Comparison of ENCODE assay signal across 9 cellular contexts in the genomic region with DNA sequence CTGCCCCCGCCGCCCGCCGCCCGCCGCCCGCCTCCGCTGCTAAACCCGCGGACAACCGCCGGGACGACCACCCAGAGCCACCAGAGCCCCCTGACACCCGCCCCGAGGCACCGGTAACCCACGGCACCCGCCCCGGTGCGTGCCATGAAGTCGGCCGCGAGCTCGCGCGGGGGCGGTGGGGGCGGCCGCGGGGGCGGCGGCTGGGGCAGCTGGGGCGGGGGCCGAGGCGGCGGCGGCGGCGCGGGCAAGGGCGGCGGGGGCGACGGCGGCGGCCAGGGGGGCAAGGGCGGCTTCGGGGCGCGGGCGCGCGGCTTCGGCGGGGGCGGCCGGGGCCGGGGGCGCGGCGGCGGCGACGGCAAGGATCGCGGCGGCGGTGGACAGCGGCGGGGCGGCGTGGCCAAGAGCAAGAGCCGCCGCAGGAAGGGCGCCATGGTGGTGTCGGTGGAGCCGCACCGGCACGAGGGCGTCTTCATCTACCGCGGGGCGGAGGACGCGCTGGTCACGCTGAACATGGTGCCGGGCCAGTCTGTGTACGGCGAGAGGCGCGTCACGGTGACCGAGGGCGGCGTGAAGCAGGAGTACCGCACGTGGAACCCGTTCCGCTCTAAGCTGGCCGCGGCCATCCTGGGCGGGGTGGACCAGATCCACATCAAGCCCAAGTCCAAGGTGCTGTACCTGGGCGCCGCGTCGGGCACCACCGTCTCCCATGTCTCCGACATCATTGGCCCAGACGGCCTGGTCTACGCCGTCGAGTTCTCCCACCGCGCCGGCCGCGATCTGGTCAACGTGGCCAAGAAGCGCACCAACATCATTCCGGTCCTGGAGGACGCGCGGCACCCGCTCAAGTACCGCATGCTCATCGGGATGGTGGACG. TPM values are rescaled to one million over a fixed set of nuclear protein-coding genes. Genes with fewer than 3 reads are reported as not detected.
DNase-seq lines count a peak whose midpoint lies in the region; ATAC-seq, FAIRE-seq and TF ChIP-seq lines count a peak whose summit lies in the region.
"Had no signal": no experiment of that assay in that cellular context is flagged by ENCODE, and none has a peak within 500 bp of the region (broad histone marks: within the 10 kb centered on the region; RNA-seq: fewer than 3 reads in every experiment).

No MANE protein-coding gene starts in this region.

- H2BK15ac ChIP-seq in H1 (ENCODE audit: low read length) (no peak overlapping the region; the same call in 1 of the 2 replicates), neuronal stem cell (ENCODE audit: low read length) (no peak overlapping the region)

- no peak for DNase-seq in CD4-positive, alpha-beta T cell
- DNase-seq in NCI-H69 (lab: John Stamatoyannopoulos, UW) (peak; percentile 46), H1 (ENCODE audit: low read depth in 1 of 2, low spot score in 2 of 2) (no peak), neuronal stem cell (ENCODE audit: low spot score) (peak; percentile 11), RPMI8226 (no peak), DMS153 treated with DMSO at 0.1 percent for 48 hours (lab: John Stamatoyannopoulos, UW; ENCODE audit: unreplicated experiment) (no peak), HuH-7 (ENCODE audit: low spot score) (no peak)
- DNase-seq: NCI-H2081 treated with DMSO at 0.1 percent for 48 hours had no signal

- CTCF ChIA-PET in CD4-positive, alpha-beta T cell (lab: Charles Lee): no interaction called here
- CTCF ChIA-PET in H1 (lab: Charles Lee; ENCODE audit: partially characterized antibody): interaction anchor here (0.8 kb wide), 1 partner anchor 16 kb away, joined by 4 read pairs; no protein-coding TSS in a partner anchor

- H4K5ac ChIP-seq in H1 (ENCODE audit: insufficient read length, low read depth, low read length): no peak overlapping the region

- WGBS in H1 (ENCODE audit: extremely low coverage in 1 of 2, insufficient coverage in 1 of 2, insufficient read length in 1 of 2, insufficient replicate concordance in 2 of 2, low coverage in 1 of 2, low lambda C conversion rate in 2 of 2, missing lambda C conversion rate in 1 of 2), 2 experiments: 58% methylated on average over 47 of the region's 127 CpGs; no CpG with 5 or more reads in 1 of the 2 experiments
- no CpG with 5 or more reads among the region's 127 CpGs for WGBS in neuronal stem cell (ENCODE audit: extremely low coverage in 2 of 2, insufficient read length in 2 of 2, insufficient replicate concordance in 1 of 2), 2 donors

- H3K4me1 ChIP-seq in H1 (replicated peaks in 1 of 4; ENCODE audit: control insufficient read depth in 3 of 4, insufficient read depth in 4 of 4, low read length in 3 of 4): peaks cover 0 to 11% (median 10%) of the 10 kb centered on the region in 4 experiments; a peak in 6 of 7 replicates
- H3K4me1 ChIP-seq in neuronal stem cell (ENCODE audit: control insufficient read depth in 2 of 2, insufficient read depth in 1 of 2, low read depth in 1 of 2, low read length in 2 of 2): peaks cover 0 to 6% of the 10 kb centered on the region in 2 donors

- TF ChIP-seq RAD21 in H1 (IDR thresholded peaks at IDR 0.05 in 1 of 2, conservative IDR thresholded peaks at IDR 0.05 in 1 of 2; ENCODE audit: low read depth in 2 of 2, low read length in 2 of 2): no peak

- POLR2A ChIA-PET in CD4-positive, alpha-beta T cell (lab: Charles Lee): no interaction called here
- POLR2A ChIA-PET in H1 (lab: Charles Lee; ENCODE audit: partially characterized antibody): interaction anchor here (0.9 to 1.6 kb wide), 2 partner anchors 10 to 49 kb away, joined by 3 to 5 read pairs; a partner anchor contains a TSS

- TF ChIP-seq EP300 in H1 (IDR thresholded peaks at IDR 0.05; ENCODE audit: borderline replicate concordance in 1 of 2, low read depth in 2 of 2, low read length in 2 of 2): no peak

- no peak overlapping the region; the same call in 1 of the 2 replicates for H2BK5ac ChIP-seq in H1 (ENCODE audit: low read depth, low read length)
- no peak overlapping the region for H2BK5ac ChIP-seq in neuronal stem cell (ENCODE audit: low read length)

- H2BK120ac ChIP-seq in H1 (replicated peaks; ENCODE audit: low read depth, low read length) (no peak overlapping the region), neuronal stem cell (ENCODE audit: low read depth, low read length) (no peak overlapping the region)

- peaks cover 55% of the 10 kb centered on the region for H3K27me3 Mint-ChIP-seq in CD4-positive, alpha-beta T cell

- no peak overlapping the region for H3K56ac ChIP-seq in H1 (replicated peaks; ENCODE audit: insufficient read length, low read depth, low read length)

- H3K9ac ChIP-seq in H1 (replicated peaks in 1 of 4; ENCODE audit: extremely low read depth in 1 of 4, low read depth in 3 of 4, low read length in 3 of 4): no peak overlapping the region; a peak in 1 of 7 replicates
- H3K9ac ChIP-seq in neuronal stem cell (ENCODE audit: low read depth, low read length, poor library complexity): peak overlapping the region; percentile 85

- peaks cover 0 to 3% of the 10 kb centered on the region in 2 experiments for H4K20me1 ChIP-seq in H1 (replicated peaks in 1 of 2; ENCODE audit: control insufficient read depth in 1 of 2, insufficient read depth in 2 of 2, low read length in 2 of 2)

- intact Hi-C loops in CD4-positive, alpha-beta T cell (cut with DNase I, micrococcal nuclease): no loop called here

- peak overlapping the region; percentile 88; the same call in 1 of the 2 replicates for H2AFZ ChIP-seq in H1 (ENCODE audit: low read length)
- peak overlapping the region; percentile 87 for H2AFZ ChIP-seq in neuronal stem cell (ENCODE audit: low read length)

- H2BK20ac ChIP-seq in H1 (ENCODE audit: low read length): no peak overlapping the region

- ATAC-seq in CD4-positive, alpha-beta T cell (ENCODE audit: poor library complexity): no peak
- no peak for ATAC-seq in GM19397 (IDR thresholded peaks at IDR 0.05; ENCODE audit: unreplicated experiment)

- H3K79me1 ChIP-seq in H1 (ENCODE audit: low read depth, low read length) (no peaks in the 10 kb centered on the region), neuronal stem cell (ENCODE audit: low read depth, low read length) (peaks cover 4% of the 10 kb centered on the region)

- peaks cover 9% of the 10 kb centered on the region for H3K4me1 Mint-ChIP-seq in CD4-positive, alpha-beta T cell (ENCODE audit: low read depth)

- H3K23ac ChIP-seq in H1 (ENCODE audit: insufficient read length): no peak overlapping the region
- H3K23ac ChIP-seq in neuronal stem cell (ENCODE audit: low read depth, low read length, poor library complexity): peak overlapping the region; percentile 89

- no peaks in the 10 kb centered on the region for H3K9me3 Mint-ChIP-seq in CD4-positive, alpha-beta T cell

- H3K14ac ChIP-seq in H1 (ENCODE audit: insufficient read length): no peak overlapping the region
- H3K14ac ChIP-seq in neuronal stem cell (ENCODE audit: low read length): peak overlapping the region; percentile 95

- peak overlapping the region; percentile 83 for H4K8ac ChIP-seq in H1 (ENCODE audit: extremely low read depth, insufficient read depth, low read length)
- H4K8ac ChIP-seq in neuronal stem cell (ENCODE audit: low read depth, low read length): peak overlapping the region; percentile 26

- H3K23me2 ChIP-seq in H1 (ENCODE audit: low read depth, low read length): peaks cover 7% of the 10 kb centered on the region

- peak overlapping the region; percentile 51; the same call in 1 of the 2 replicates for H3K18ac ChIP-seq in H1 (ENCODE audit: extremely low read depth, low read length)
- H3K18ac ChIP-seq in neuronal stem cell (ENCODE audit: low read length): peak overlapping the region; percentile 57

- H3K4me2 ChIP-seq in H1 (ENCODE audit: insufficient read depth in 1 of 2, low read depth in 2 of 2, low read length in 2 of 2): peak overlapping the region; percentile 59 to 95
- peak overlapping the region; percentile 92 for H3K4me2 ChIP-seq in neuronal stem cell (ENCODE audit: insufficient read depth, low read length, poor library complexity, severe bottlenecking)

- H3K79me2 ChIP-seq in H1 (ENCODE audit: control insufficient read depth in 1 of 2, insufficient read depth in 2 of 2, low read length in 2 of 2): no peaks in the 10 kb centered on the region

- peak overlapping the region; percentile 30 for H3K4me3 Mint-ChIP-seq in CD4-positive, alpha-beta T cell

- peak overlapping the region; percentile 44; the same call in 1 of the 2 replicates for H2BK12ac ChIP-seq in H1 (ENCODE audit: low read depth, low read length)
- H2BK12ac ChIP-seq in neuronal stem cell (ENCODE audit: low read length): no peak overlapping the region

- no peaks in the 10 kb centered on the region for H3K9me3 ChIP-seq in CD4-positive, alpha-beta T cell (ENCODE audit: control insufficient read depth, low read length)
- H3K9me3 ChIP-seq in H1 (ENCODE audit: insufficient read depth in 2 of 2, low read depth in 1 of 2, low read length in 1 of 2) (peaks cover 0 to 5% of the 10 kb centered on the region in 2 experiments; a peak in 1 of 4 replicates), neuronal stem cell (replicated peaks in 1 of 2; ENCODE audit: control insufficient read depth in 2 of 2, insufficient read depth in 1 of 2, low read depth in 1 of 2, low read length in 2 of 2) (peaks cover 4 to 6% of the 10 kb centered on the region in 2 donors)

- H3K4ac ChIP-seq in H1 (replicated peaks; ENCODE audit: insufficient read length, low read depth, low read length) (no peak overlapping the region), neuronal stem cell (ENCODE audit: low read length) (no peak overlapping the region)

- FAIRE-seq in H1 (lab: Jason Lieb, UNC): no peak

- peak overlapping the region; percentile 44 for H4K91ac ChIP-seq in H1 (replicated peaks; ENCODE audit: insufficient read length, low read length)
- peak overlapping the region; percentile 76 for H4K91ac ChIP-seq in neuronal stem cell (ENCODE audit: low read depth, low read length, poor library complexity)

- H3K36me3 Mint-ChIP-seq in CD4-positive, alpha-beta T cell (ENCODE audit: low read depth): no peaks in the 10 kb centered on the region

- H2AK5ac ChIP-seq in H1 (ENCODE audit: low read depth, low read length) (no peak overlapping the region), neuronal stem cell (ENCODE audit: low read depth, low read length) (peak overlapping the region; percentile 38)

- peaks cover 0 to 3% (median 0%) of the 10 kb centered on the region in 4 experiments; a peak in 1 of 8 replicates for H3K36me3 ChIP-seq in H1 (ENCODE audit: control insufficient read depth in 2 of 4, insufficient read depth in 4 of 4, low read length in 3 of 4)
- no peaks in the 10 kb centered on the region for H3K36me3 ChIP-seq in neuronal stem cell (replicated peaks in 1 of 2; ENCODE audit: control insufficient read depth in 2 of 2, insufficient read depth in 2 of 2, low read length in 2 of 2)

- TF ChIP-seq POLR2A in H1 (IDR thresholded peaks at IDR 0.05; ENCODE audit: control extremely low read depth in 1 of 2, low read depth in 2 of 2, low read length in 2 of 2): 0 out of 3 replicates have a peak, but pooled peaks of 1 of the 2 experiments have one; percentile 9

- no peak overlapping the region for H3K27ac Mint-ChIP-seq in CD4-positive, alpha-beta T cell

- H3K27me3 ChIP-seq in CD4-positive, alpha-beta T cell (ENCODE audit: control insufficient read depth, insufficient read depth, low read length): peaks cover 39% of the 10 kb centered on the region
- peaks cover 4 to 12% (median 11%) of the 10 kb centered on the region in 4 experiments for H3K27me3 ChIP-seq in H1 (replicated peaks in 1 of 4; ENCODE audit: control insufficient read depth in 3 of 4, extremely low read depth in 1 of 4, insufficient read depth in 3 of 4, low read length in 3 of 4)
- H3K27me3 ChIP-seq in neuronal stem cell (ENCODE audit: control insufficient read depth in 3 of 3, insufficient read depth in 3 of 3, low read depth in 1 of 3, low read length in 3 of 3): peaks cover 0 to 12% (median 6%) of the 10 kb centered on the region in 3 experiments

- TF ChIP-seq CTCF in CD4-positive, alpha-beta T cell (IDR thresholded peaks at IDR 0.05): no peak
- TF ChIP-seq CTCF in H1 (IDR thresholded peaks at IDR 0.05; ENCODE audit: control extremely low read depth in 1 of 3, insufficient read depth in 1 of 3, low read depth in 1 of 3, low read length in 3 of 3): no peak

- H3K27ac ChIP-seq in CD4-positive, alpha-beta T cell (ENCODE audit: low read depth, low read length): no peak overlapping the region
- H3K27ac ChIP-seq in H1 (ENCODE audit: low read depth, low read length) (no peak overlapping the region), neuronal stem cell (replicated peaks; ENCODE audit: low read length) (no peak overlapping the region)

- peak overlapping the region; percentile 44 to 60 (median 55) for H3K4me3 ChIP-seq in H1 (ENCODE audit: extremely low read depth in 1 of 4, insufficient read depth in 2 of 4, low read depth in 3 of 4, low read length in 4 of 4)
- H3K4me3 ChIP-seq in neuronal stem cell (ENCODE audit: low read length in 2 of 2): peak overlapping the region; percentile 48 to 80

RNA-seq across cellular contexts. Expression of a gene that starts 0.5 kb away (rescaled TPM):
- not detected for total RNA-seq in CD4-positive, alpha-beta T cell
- total RNA-seq in H1 (2021; fragmentation: NEBNext Ultra II Directional; extraction: Animal tissue kit (Norgen Biotek cat#: 25700)): 8.3 and 8.6 TPM in 2 replicates
- polyA plus RNA-seq in H1 (2011; rRNA removed): 30.9 and 38.1 TPM in 2 replicates
- 22.5 TPM for polyA plus RNA-seq in H1 (2011; cell fraction: cytosol; rRNA removed)
- 26.5 TPM for polyA plus RNA-seq in H1 (2011; cell fraction: nucleus; rRNA removed)
- 7.7 to 13.0 TPM (median 10.7 TPM) in 4 replicates for polyA plus RNA-seq in H1 (2012, experiment 1 of 2)
- 10.8 TPM for polyA plus RNA-seq in H1 (2012, experiment 2 of 2)
- polyA plus RNA-seq in H1 (2013, experiment 1 of 2): 7.1 TPM
- polyA plus RNA-seq in H1 (2013, experiment 2 of 2): 7.0 TPM
- 6.5 and 7.8 TPM in 2 replicates for polyA minus RNA-seq in H1 (2011; rRNA and poly(A)+ RNA removed)
- 6.9 TPM for polyA minus RNA-seq in H1 (2011; cell fraction: cytosol; rRNA and poly(A)+ RNA removed)
- 7.8 TPM for polyA minus RNA-seq in H1 (2011; cell fraction: nucleus; rRNA and poly(A)+ RNA removed)
- 1.6 TPM for polyA plus RNA-seq in neuronal stem cell (2013, experiment 1 of 2)
- polyA plus RNA-seq in neuronal stem cell (2013, experiment 2 of 2): 1.2 TPM

RNA-seq across cellular contexts. Expression of a gene that starts 43.3 kb away (rescaled TPM):
- 10 to 100 TPM; 67.0 to 67.7 TPM for total RNA-seq in CD4-positive, alpha-beta T cell
- total RNA-seq in H1 (2021; fragmentation: NEBNext Ultra II Directional; extraction: Animal tissue kit (Norgen Biotek cat#: 25700)): 98.9 and 108 TPM in 2 replicates
- 16.2 and 30.2 TPM in 2 replicates for polyA plus RNA-seq in H1 (2011; rRNA removed)
- 48.7 TPM for polyA plus RNA-seq in H1 (2011; cell fraction: cytosol; rRNA removed)
- polyA plus RNA-seq in H1 (2011; cell fraction: nucleus; rRNA removed): 13.2 TPM
- polyA plus RNA-seq in H1 (2012, experiment 1 of 2): 56.6 to 106 TPM (median 64.6 TPM) in 4 replicates
- 13.3 TPM for polyA plus RNA-seq in H1 (2012, experiment 2 of 2)
- polyA plus RNA-seq in H1 (2013, experiment 1 of 2): 76.3 TPM
- polyA plus RNA-seq in H1 (2013, experiment 2 of 2): 78.0 TPM
- 29.4 and 45.5 TPM in 2 replicates for polyA minus RNA-seq in H1 (2011; rRNA and poly(A)+ RNA removed)
- 23.1 TPM for polyA minus RNA-seq in H1 (2011; cell fraction: cytosol; rRNA and poly(A)+ RNA removed)
- 31.2 TPM for polyA minus RNA-seq in H1 (2011; cell fraction: nucleus; rRNA and poly(A)+ RNA removed)
- polyA plus RNA-seq in neuronal stem cell (2013, experiment 1 of 2): 54.4 TPM
- polyA plus RNA-seq in neuronal stem cell (2013, experiment 2 of 2): 56.2 TPM

RNA-seq across cellular contexts. Expression of a gene that starts 49.6 kb away (rescaled TPM):
- total RNA-seq in CD4-positive, alpha-beta T cell: 10 to 100 TPM; 34.2 to 34.7 TPM
- 101 and 103 TPM in 2 replicates for total RNA-seq in H1 (2021; fragmentation: NEBNext Ultra II Directional; extraction: Animal tissue kit (Norgen Biotek cat#: 25700))
- 5.8 and 8.6 TPM in 2 replicates for polyA plus RNA-seq in H1 (2011; rRNA removed)
- polyA plus RNA-seq in H1 (2011; cell fraction: cytosol; rRNA removed): 16.1 TPM
- 6.3 TPM for polyA plus RNA-seq in H1 (2011; cell fraction: nucleus; rRNA removed)
- polyA plus RNA-seq in H1 (2012, experiment 1 of 2): 14.6 to 55.8 TPM (median 30.0 TPM) in 4 replicates
- 1.3 TPM for polyA plus RNA-seq in H1 (2012, experiment 2 of 2)
- polyA plus RNA-seq in H1 (2013, experiment 1 of 2): 23.5 TPM
- 22.3 TPM for polyA plus RNA-seq in H1 (2013, experiment 2 of 2)
- 23.7 and 35.7 TPM in 2 replicates for polyA minus RNA-seq in H1 (2011; rRNA and poly(A)+ RNA removed)
- 22.8 TPM for polyA minus RNA-seq in H1 (2011; cell fraction: cytosol; rRNA and poly(A)+ RNA removed)
- polyA minus RNA-seq in H1 (2011; cell fraction: nucleus; rRNA and poly(A)+ RNA removed): 29.8 TPM
- 38.2 TPM for polyA plus RNA-seq in neuronal stem cell (2013, experiment 1 of 2)
- 37.9 TPM for polyA plus RNA-seq in neuronal stem cell (2013, experiment 2 of 2)

Comparison
In these comparisons a context has a peak if more than half of its experiments do, and no peak if none do; other contexts are left out.
1. DNase-seq: peak in NCI-H69 (single experiment) and neuronal stem cell (single experiment); none in CD4-positive, alpha-beta T cell (0 of 10), H1 (0 of 2), RPMI8226 (single experiment), DMS153 treated with DMSO at 0.1 percent for 48 hours (single experiment) and HuH-7 (single experiment).